ENCODE assay signal across 1 cellular context in genomic region chr17:48577330-48577945, GRCh38.
TF ChIP-seq lines count a peak whose summit lies in the region.

No MANE protein-coding gene starts in this region.

TF ChIP-seq in HEK293, 187 proteins besides CTCF, POLR2A, EP300 and RAD21 (continued from another document and continues in another):
- no peak for TF ChIP-seq PRDM2 (tag by site-specific recombination; IDR thresholded peaks at IDR 0.05; ENCODE audit: borderline replicate concordance)
- no peak for TF ChIP-seq ZNF768 (tag by site-specific recombination; IDR thresholded peaks at IDR 0.05)
- no peak for TF ChIP-seq ZNF155 (tag by site-specific recombination; IDR thresholded peaks at IDR 0.05)
- TF ChIP-seq ZNF157 (tag by site-specific recombination; IDR thresholded peaks at IDR 0.05): no peak
- no peak for TF ChIP-seq ZNF529 (tag by site-specific recombination; IDR thresholded peaks at IDR 0.05; ENCODE audit: insufficient replicate concordance)
- 0 out of 2 replicates have a peak, but pooled peaks have one; percentile 9 for TF ChIP-seq ZNF37A (tag by site-specific recombination; IDR thresholded peaks at IDR 0.05)
- TF ChIP-seq ZNF558 (tag by site-specific recombination; IDR thresholded peaks at IDR 0.05): peak; percentile 40; the same call in 1 of the 2 replicates
- no peak; the same call in 1 of the 2 replicates for TF ChIP-seq ZBTB7A (tag by site-specific recombination; IDR thresholded peaks at IDR 0.05; ENCODE audit: low read depth)
- no peak for TF ChIP-seq ZNF549 (tag by site-specific recombination; IDR thresholded peaks at IDR 0.05)
- no peak for TF ChIP-seq ZSCAN5A (tag by site-specific recombination; IDR thresholded peaks at IDR 0.05)
- TF ChIP-seq ZNF830 (tag by site-specific recombination; IDR thresholded peaks at IDR 0.05; ENCODE audit: low read depth): no peak
- peak; percentile 96 for TF ChIP-seq EGR2 (tag by site-specific recombination; IDR thresholded peaks at IDR 0.05; ENCODE audit: low read depth)
- peak; percentile 59 for TF ChIP-seq GLIS2 (tag by site-specific recombination; IDR thresholded peaks at IDR 0.05)
- peak; percentile 93 for TF ChIP-seq ZNF423 (tag by site-specific recombination; IDR thresholded peaks at IDR 0.05)
- TF ChIP-seq ZNF433 (tag by site-specific recombination; IDR thresholded peaks at IDR 0.05; ENCODE audit: low read depth): no peak
- no peak for TF ChIP-seq ZNF274 (IDR thresholded peaks at IDR 0.05; ENCODE audit: low read length)
- TF ChIP-seq ZNF274 (tag by site-specific recombination; IDR thresholded peaks at IDR 0.05; ENCODE audit: borderline replicate concordance): no peak
- no peak for TF ChIP-seq ZNF132 (tag by site-specific recombination; IDR thresholded peaks at IDR 0.05; ENCODE audit: borderline replicate concordance)
- peak; percentile 92 for TF ChIP-seq ZIC2 (tag by site-specific recombination; IDR thresholded peaks at IDR 0.05)
- TF ChIP-seq ZNF654 (tag by site-specific recombination; IDR thresholded peaks at IDR 0.05; ENCODE audit: low read depth): peak; percentile 30; the same call in 1 of the 2 replicates
- peak; percentile 93; the same call in 1 of the 2 replicates for TF ChIP-seq OVOL3 (tag by site-specific recombination; IDR thresholded peaks at IDR 0.05)
- TF ChIP-seq ZNF239 (tag by site-specific recombination; IDR thresholded peaks at IDR 0.05): no peak
- peak; percentile 100 for TF ChIP-seq PRDM6 (tag by site-specific recombination; IDR thresholded peaks at IDR 0.05)
- no peak for TF ChIP-seq ZNF473 (tag by site-specific recombination; IDR thresholded peaks at IDR 0.05)
- TF ChIP-seq ZNF776 (tag by site-specific recombination; IDR thresholded peaks at IDR 0.05; ENCODE audit: borderline replicate concordance): no peak
- peak; percentile 98 for TF ChIP-seq FEZF1 (tag by site-specific recombination; IDR thresholded peaks at IDR 0.05)
- peak; percentile 99 for TF ChIP-seq ZNF843 (tag by site-specific recombination; IDR thresholded peaks at IDR 0.05)
- TF ChIP-seq ZBTB8A (tag by site-specific recombination; IDR thresholded peaks at IDR 0.05): peak; percentile 92
- TF ChIP-seq ZNF148 (tag by site-specific recombination; IDR thresholded peaks at IDR 0.05; ENCODE audit: borderline replicate concordance): no peak
- TF ChIP-seq ZBTB49 (tag by site-specific recombination; IDR thresholded peaks at IDR 0.05; ENCODE audit: low read depth): peak; percentile 17; the same call in 1 of the 2 replicates
- peak; percentile 38; the same call in 1 of the 2 replicates for TF ChIP-seq ZNF184 (tag by site-specific recombination; IDR thresholded peaks at IDR 0.05)
- peak; percentile 96 for TF ChIP-seq KLF7 (tag by site-specific recombination; IDR thresholded peaks at IDR 0.05; ENCODE audit: borderline replicate concordance)
- TF ChIP-seq ZNF777 (tag by site-specific recombination; IDR thresholded peaks at IDR 0.05; ENCODE audit: borderline replicate concordance): no peak
- peak; percentile 98 for TF ChIP-seq KLF17 (tag by site-specific recombination; IDR thresholded peaks at IDR 0.05)
- peak; percentile 99 for TF ChIP-seq ZFP69B (tag by site-specific recombination; IDR thresholded peaks at IDR 0.05)
- TF ChIP-seq ZNF202 (tag by site-specific recombination; IDR thresholded peaks at IDR 0.05; ENCODE audit: borderline replicate concordance): no peak
- no peak for TF ChIP-seq ZNF311 (tag by site-specific recombination; IDR thresholded peaks at IDR 0.05; ENCODE audit: borderline replicate concordance)
- TF ChIP-seq ZNF133 (tag by site-specific recombination; IDR thresholded peaks at IDR 0.05): peak; percentile 50; the same call in 1 of the 2 replicates
- 0 out of 2 replicates have a peak, but pooled peaks have one; percentile 17 for TF ChIP-seq ZNF146 (tag by site-specific recombination; IDR thresholded peaks at IDR 0.05)
- no peak for TF ChIP-seq ZSCAN18 (tag by site-specific recombination; IDR thresholded peaks at IDR 0.05)
- TF ChIP-seq ZNF580 (tag by site-specific recombination; IDR thresholded peaks at IDR 0.05): peak; percentile 91
- TF ChIP-seq SETDB1 (IDR thresholded peaks at IDR 0.05; ENCODE audit: insufficient read length, low read length): no peak
- TF ChIP-seq TCF7L2 (IDR thresholded peaks at IDR 0.05; ENCODE audit: borderline replicate concordance, low read depth, low read length): peak; percentile 100
- peak; percentile 94 for TF ChIP-seq MZF1 (tag by site-specific recombination; IDR thresholded peaks at IDR 0.05; ENCODE audit: borderline replicate concordance)
- TF ChIP-seq HOXA7 (CRISPR knock-in tag; IDR thresholded peaks at IDR 0.05; ENCODE audit: borderline replicate concordance): no peak
- TF ChIP-seq ZNF26 (tag by site-specific recombination; IDR thresholded peaks at IDR 0.05): no peak
- no peak for TF ChIP-seq ZNF544 (tag by site-specific recombination; IDR thresholded peaks at IDR 0.05)
- peak; percentile 82; the same call in 1 of the 2 replicates for TF ChIP-seq ZNF660 (tag by site-specific recombination; IDR thresholded peaks at IDR 0.05)
